Comparison of ENCODE assay signal across 27 cellular contexts in the genomic region with DNA sequence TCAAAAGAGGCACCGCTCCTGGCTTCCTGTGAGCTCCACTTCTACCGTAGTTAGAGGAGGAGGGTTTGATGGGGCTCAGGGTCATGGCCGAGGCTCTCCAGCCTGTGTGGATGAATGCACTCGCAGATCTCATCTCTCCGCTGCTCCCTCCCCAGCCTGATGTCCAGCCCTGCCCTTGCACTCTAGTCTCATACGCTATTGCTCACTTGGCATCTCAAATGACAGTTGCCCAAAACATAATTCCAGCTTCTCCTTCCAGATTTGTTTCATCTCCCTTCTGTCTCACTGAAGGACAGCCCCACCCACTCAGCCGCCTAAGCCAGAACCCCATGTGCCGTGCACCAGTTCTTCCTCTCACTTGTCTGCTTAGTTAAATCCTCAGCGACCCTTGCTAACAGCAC. TPM values are rescaled to one million over a fixed set of nuclear protein-coding genes. Genes with fewer than 3 reads are reported as not detected.
DNase-seq lines count a peak whose midpoint lies in the region; ATAC-seq, FAIRE-seq and TF ChIP-seq lines count a peak whose summit lies in the region.
"Had no signal": no experiment of that assay in that cellular context is flagged by ENCODE, and none has a peak within 500 bp of the region (broad histone marks: within the 10 kb centered on the region; RNA-seq: fewer than 3 reads in every experiment).

No MANE protein-coding gene starts in this region.

- no peak overlapping the region for H3K4me3 Mint-ChIP-seq in endodermal cell
- no peak overlapping the region for H3K4me3 Mint-ChIP-seq in stimulated activated effector memory CD8-positive, alpha-beta T cell treated with anti-CD3 and anti-CD28 coated beads, Interleukin-12 subunit alpha, Interleukin-12 subunit beta, amount 100 ng/mL, for 72 hours
- H3K4me3 Mint-ChIP-seq: activated CD4-positive, alpha-beta memory T cell treated with anti-CD3 and anti-CD28 coated beads for 36 hours; CD8-positive, alpha-beta T cell; IgD-negative memory B cell; T-helper 17 cell had no signal

- H3K36me3 Mint-ChIP-seq in endodermal cell (ENCODE audit: low read depth) = no peaks in the 10 kb centered on the region
- H3K36me3 Mint-ChIP-seq in stimulated activated effector memory CD8-positive, alpha-beta T cell treated with anti-CD3 and anti-CD28 coated beads, Interleukin-12 subunit alpha, Interleukin-12 subunit beta, amount 100 ng/mL, for 72 hours = no peaks in the 10 kb centered on the region
- H3K36me3 Mint-ChIP-seq: activated CD4-positive, alpha-beta memory T cell treated with anti-CD3 and anti-CD28 coated beads for 36 hours; CD8-positive, alpha-beta T cell; IgD-negative memory B cell had no signal

- H3K4me3 ChIP-seq in body of pancreas (no peak overlapping the region), endodermal cell (ENCODE audit: low read length) (no peak overlapping the region), mucosa of descending colon (no peak overlapping the region), aorta (ENCODE audit: low read length in 2 of 2) (no peak overlapping the region)
- H3K4me3 ChIP-seq: GM12878, SJSA1 had no signal

- no peak for DNase-seq in body of pancreas
- peak; percentile 42 for DNase-seq in endodermal cell
- no peak for DNase-seq in mucosa of descending colon
- DNase-seq in stimulated activated effector memory CD8-positive, alpha-beta T cell treated with anti-CD3 and anti-CD28 coated beads, Interleukin-12 subunit alpha, Interleukin-12 subunit beta, amount 100 ng/mL, for 72 hours (ENCODE audit: low spot score in 2 of 2) = no peak
- DNase-seq in aorta = no peak
- no peak for DNase-seq in H54 (ENCODE audit: insufficient read length, low spot score)
- DNase-seq: activated CD4-positive, alpha-beta memory T cell treated with anti-CD3 and anti-CD28 coated beads for 36 hours; activated gamma-delta T cell treated with Interleukin-2 at 50 U/mL for 16 hours; activated T-cell treated with anti-CD3 and anti-CD28 coated beads for 4 hours; amygdala; cerebellar nuclear complex; DMS53; effector CD4-positive, alpha-beta T cell; esophagus squamous epithelium; GOT3; NCI-H146; NCI-H2171 treated with DMSO at 0.1 percent for 48 hours; stimulated activated CD4-positive, alpha-beta T cell treated with anti-CD3 and anti-CD28 coated beads, Interleukin-1b, Interleukin-23, amount 100 ng/mL, for 48 hours; stimulated activated naive CD4-positive, alpha-beta T cell; T-helper 17 cell; trophoblast cell had no signal

- peaks cover 2% of the 10 kb centered on the region for H3K27me3 Mint-ChIP-seq in endodermal cell (ENCODE audit: insufficient read depth)

- no peaks in the 10 kb centered on the region for H3K9me3 Mint-ChIP-seq in endodermal cell
- H3K9me3 Mint-ChIP-seq in stimulated activated effector memory CD8-positive, alpha-beta T cell treated with anti-CD3 and anti-CD28 coated beads, Interleukin-12 subunit alpha, Interleukin-12 subunit beta, amount 100 ng/mL, for 72 hours = no peaks in the 10 kb centered on the region
- H3K9me3 Mint-ChIP-seq: activated CD4-positive, alpha-beta memory T cell treated with anti-CD3 and anti-CD28 coated beads for 36 hours; CD8-positive, alpha-beta T cell had no signal

- H3K27ac Mint-ChIP-seq in endodermal cell = no peak overlapping the region
- no peak overlapping the region for H3K27ac Mint-ChIP-seq in stimulated activated effector memory CD8-positive, alpha-beta T cell treated with anti-CD3 and anti-CD28 coated beads, Interleukin-12 subunit alpha, Interleukin-12 subunit beta, amount 100 ng/mL, for 72 hours
- H3K27ac Mint-ChIP-seq: activated CD4-positive, alpha-beta memory T cell treated with anti-CD3 and anti-CD28 coated beads for 36 hours; CD8-positive, alpha-beta T cell; IgD-negative memory B cell; T-helper 17 cell had no signal

- H3K27me3 ChIP-seq in body of pancreas (no peaks in the 10 kb centered on the region), endodermal cell (ENCODE audit: control insufficient read depth, insufficient read depth, low read length, poor library complexity, severe bottlenecking) (no peaks in the 10 kb centered on the region), aorta (ENCODE audit: control insufficient read depth in 1 of 2, insufficient read depth in 2 of 2, low read length in 1 of 2) (no peaks in the 10 kb centered on the region)
- H3K27me3 ChIP-seq: SJSA1 had no signal

- H3K4me1 ChIP-seq in body of pancreas (no peaks in the 10 kb centered on the region), endodermal cell (ENCODE audit: control insufficient read depth, insufficient read depth, low read length) (no peaks in the 10 kb centered on the region), mucosa of descending colon (ENCODE audit: low read depth) (no peaks in the 10 kb centered on the region), aorta (ENCODE audit: control insufficient read depth in 1 of 2, insufficient read depth in 2 of 2, low read length in 2 of 2) (no peaks in the 10 kb centered on the region)
- H3K4me1 ChIP-seq: SJSA1 had no signal

- peak; percentile 12 for ATAC-seq in body of pancreas
- peak; percentile 23 for ATAC-seq in mucosa of descending colon
- peak; percentile 4 for ATAC-seq in stimulated activated effector memory CD8-positive, alpha-beta T cell treated with anti-CD3 and anti-CD28 coated beads, Interleukin-12 subunit alpha, Interleukin-12 subunit beta, amount 100 ng/mL, for 72 hours
- no peak for ATAC-seq in HG02678 (IDR thresholded peaks at IDR 0.05; ENCODE audit: unreplicated experiment)
- ATAC-seq in aorta (ENCODE audit: low FRiP score) = no peak
- ATAC-seq: CD8-positive, alpha-beta T cell; GM12878; T-helper 17 cell had no signal

- FAIRE-seq in H54 (lab: Jason Lieb, UNC) = no peak
- FAIRE-seq: GM12878 had no signal

- H3K4me1 Mint-ChIP-seq in endodermal cell = no peaks in the 10 kb centered on the region
- H3K4me1 Mint-ChIP-seq in stimulated activated effector memory CD8-positive, alpha-beta T cell treated with anti-CD3 and anti-CD28 coated beads, Interleukin-12 subunit alpha, Interleukin-12 subunit beta, amount 100 ng/mL, for 72 hours = no peaks in the 10 kb centered on the region
- H3K4me1 Mint-ChIP-seq: IgD-negative memory B cell, T-helper 17 cell had no signal

- no peak for TF ChIP-seq POLR2A in body of pancreas (IDR thresholded peaks at IDR 0.05)
- no peak for TF ChIP-seq POLR2A in H54 (IDR thresholded peaks at IDR 0.05; ENCODE audit: low read depth, low read length)

- H3K9me3 ChIP-seq in body of pancreas (no peaks in the 10 kb centered on the region), endodermal cell (ENCODE audit: control insufficient read depth, low read length) (no peaks in the 10 kb centered on the region), mucosa of descending colon (no peaks in the 10 kb centered on the region), aorta (ENCODE audit: control insufficient read depth, low read length) (no peaks in the 10 kb centered on the region)
- H3K9me3 ChIP-seq: esophagus squamous epithelium, SJSA1 had no signal

- WGBS in body of pancreas, 2 donors = 58 to 76% methylated on average over 9 of the region's 9 CpGs
- WGBS in endodermal cell (ENCODE audit: insufficient coverage in 1 of 2, insufficient read length in 1 of 2), 2 experiments = 71 to 80% methylated on average over 7 to 9 of the region's 9 CpGs
- WGBS in aorta, 2 donors = 50 to 53% methylated on average over 9 of the region's 9 CpGs

- intact Hi-C loops in body of pancreas (cut with DNase I) = no loop called here
- intact Hi-C loops in mucosa of descending colon (cut with DNase I, micrococcal nuclease) = no loop called here
- intact Hi-C loops in aorta (cut with DNase I) = no loop called here

- no peaks in the 10 kb centered on the region for H3K36me3 ChIP-seq in body of pancreas (replicated peaks in 1 of 2; ENCODE audit: insufficient read depth in 1 of 2, low read depth in 2 of 2)
- H3K36me3 ChIP-seq in endodermal cell (ENCODE audit: control insufficient read depth, insufficient read depth, low read length) = no peaks in the 10 kb centered on the region
- H3K36me3 ChIP-seq in mucosa of descending colon (ENCODE audit: low read depth) = no peaks in the 10 kb centered on the region
- H3K36me3 ChIP-seq in aorta (ENCODE audit: control insufficient read depth in 1 of 2, insufficient read depth in 2 of 2, low read length in 1 of 2) = no peaks in the 10 kb centered on the region
- H3K36me3 ChIP-seq: esophagus squamous epithelium, SJSA1 had no signal

- TF ChIP-seq CTCF in body of pancreas (IDR thresholded peaks at IDR 0.05) (no peak), endodermal cell (conservative IDR thresholded peaks at IDR 0.05) (no peak), mucosa of descending colon (IDR thresholded peaks at IDR 0.05) (no peak)

- no peak overlapping the region for H3K9ac ChIP-seq in endodermal cell (ENCODE audit: extremely low read depth, low read length, poor library complexity, severe bottlenecking)

- no peak overlapping the region for H3K27ac ChIP-seq in body of pancreas
- no peak overlapping the region for H3K27ac ChIP-seq in endodermal cell (ENCODE audit: low read depth, low read length)
- H3K27ac ChIP-seq in aorta (ENCODE audit: low read depth in 1 of 2, low read length in 2 of 2) = no peak overlapping the region
- H3K27ac ChIP-seq: SJSA1 had no signal

RNA-seq across cellular contexts. Expression of a gene that starts 22.8 kb away (rescaled TPM):
- total RNA-seq in body of pancreas (10 to 100 TPM; 22.7 to 31.4 TPM), endodermal cell (under 1 TPM in 1 of 2 donors, not detected in 1; 0.20 TPM), mucosa of descending colon (10 to 100 TPM; 11.4 to 40.4 (median 18.8) TPM), aorta (100 to 1,000 TPM; 203 to 369 TPM)
- 1.7 TPM for polyA plus RNA-seq in endodermal cell (2013, experiment 1 of 2)
- 0.91 TPM for polyA plus RNA-seq in endodermal cell (2013, experiment 2 of 2)
- polyA plus RNA-seq in aorta = 100 to 1,000 TPM; 228 to 303 TPM
- total RNA-seq: activated CD4-positive, alpha-beta memory T cell treated with anti-CD3 and anti-CD28 coated beads for 36 hours; CD8-positive, alpha-beta T cell; glomerular endothelial cell; SJSA1; T-helper 17 cell had no signal
- polyA plus RNA-seq: IgD-negative memory B cell had no signal

Comparison
In these comparisons a context has a peak if more than half of its experiments do, and no peak if none do; other contexts are left out.
1. ATAC-seq: peak in body of pancreas (single experiment), mucosa of descending colon (single experiment) and stimulated activated effector memory CD8-positive, alpha-beta T cell treated with anti-CD3 and anti-CD28 coated beads, Interleukin-12 subunit alpha, Interleukin-12 subunit beta, amount 100 ng/mL, for 72 hours (single experiment); none in HG02678 (single experiment) and aorta (single experiment).
2. RNA of a gene that starts 22.8 kb away (total RNA-seq): 203 to 369 TPM in aorta, 22.7 to 31.4 TPM in body of pancreas and 11.4 to 40.4 TPM in mucosa of descending colon; 0.20 TPM in endodermal cell; every median in the first group is over 10 times any median in the second.